ENCODE assay signal across 16 cellular contexts in the genomic region with DNA sequence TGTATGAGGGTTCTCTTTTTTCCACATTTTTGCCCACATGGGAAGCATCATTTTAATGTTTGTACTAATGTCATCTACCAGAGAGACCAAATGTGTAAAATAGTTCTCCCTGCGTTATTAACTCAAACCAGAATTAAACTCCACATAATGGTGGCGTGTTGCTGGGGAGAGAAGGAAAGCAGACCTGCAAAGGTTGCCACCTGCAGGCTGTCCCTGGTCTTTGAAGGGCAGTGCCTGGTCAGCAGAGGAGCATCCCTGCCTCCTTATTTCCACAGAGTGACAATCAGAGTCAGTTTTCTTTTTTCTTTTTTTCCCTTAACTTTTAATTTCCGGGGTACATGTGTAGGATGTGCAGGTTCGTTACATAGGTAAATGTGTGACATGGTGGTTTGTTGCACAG.
A peak's percentile ranks its signal among the peaks of the same experiment; 100 is the strongest.
DNase-seq lines count a peak whose midpoint lies in the region; ATAC-seq, FAIRE-seq and TF ChIP-seq lines count a peak whose summit lies in the region.
"Had no signal": no experiment of that assay in that cellular context is flagged by ENCODE, and none has a peak within 500 bp of the region (broad histone marks: within the 10 kb centered on the region; RNA-seq: fewer than 3 reads in every experiment).

No MANE protein-coding gene starts in this region.

- H3K4me3 Mint-ChIP-seq in astrocyte (ENCODE audit: unreplicated experiment): no peak overlapping the region

- no peak overlapping the region for H3K4me2 ChIP-seq in astrocyte (ENCODE audit: low read length)

- H3K4me1 Mint-ChIP-seq in astrocyte (ENCODE audit: low read depth, unreplicated experiment): peaks cover 20% of the 10 kb centered on the region

- H3K9me3 ChIP-seq in astrocyte (ENCODE audit: insufficient read depth, low read depth, low read length): no peaks in the 10 kb centered on the region

- H3K27ac Mint-ChIP-seq in astrocyte (ENCODE audit: unreplicated experiment): no peak overlapping the region

- no peak overlapping the region for H3K4me3 ChIP-seq in AG10803 (ENCODE audit: low read length)
- H3K4me3 ChIP-seq in HFF-Myc (replicated peaks; ENCODE audit: low read depth, low read length): no peak overlapping the region
- H3K4me3 ChIP-seq in astrocyte (ENCODE audit: insufficient read depth, low read depth, low read length): no peak overlapping the region
- H3K4me3 ChIP-seq: lung had no signal

- DNase-seq in AG10803 (ENCODE audit: low read depth): no peak
- no peak for DNase-seq in HFF-Myc (ENCODE audit: extremely low read depth, low read depth)
- no peak for DNase-seq in astrocyte (ENCODE audit: low read depth)
- peak; percentile 28 for DNase-seq in iris pigment epithelial cell (ENCODE audit: low read depth)
- no peak for DNase-seq in DMS79 treated with DMSO at 0.1 percent for 48 hours (lab: John Stamatoyannopoulos, UW)
- DNase-seq in COLO829 (ENCODE audit: low spot score): no peak
- no peak for DNase-seq in stimulated activated CD8-positive, alpha-beta memory T cell treated with anti-CD3 and anti-CD28 coated beads, Interleukin-4, amount 100 ng/mL, for 48 hours
- DNase-seq: activated gamma-delta T cell; NCI-H1105 treated with DMSO at 0.1 percent for 48 hours; NCI-H446; OCI-M1; stimulated activated CD4-positive, alpha-beta T cell treated with anti-CD3 and anti-CD28 coated beads, Interleukin-2, amount 100 ng/mL, for 24 hours had no signal

- no peak for ATAC-seq in GM21381 (IDR thresholded peaks at IDR 0.05; ENCODE audit: unreplicated experiment)
- ATAC-seq: sciatic nerve had no signal

- H4K20me1 ChIP-seq in astrocyte (ENCODE audit: insufficient read depth, low read length): no peaks in the 10 kb centered on the region

- no peaks in the 10 kb centered on the region for H3K27me3 ChIP-seq in astrocyte (ENCODE audit: insufficient read depth, low read length)

- peaks cover 4% of the 10 kb centered on the region for H3K36me3 Mint-ChIP-seq in astrocyte (ENCODE audit: low read depth, unreplicated experiment)

- H3K36me3 ChIP-seq in astrocyte (ENCODE audit: insufficient read depth, low read length): no peaks in the 10 kb centered on the region

- no peaks in the 10 kb centered on the region for H3K79me2 ChIP-seq in astrocyte (ENCODE audit: insufficient read depth, low read length)

- no peak for FAIRE-seq in astrocyte (lab: Jason Lieb, UNC)
- FAIRE-seq: GM19239 had no signal

- H3K9ac ChIP-seq in astrocyte (ENCODE audit: low read length): no peak overlapping the region

- peak; percentile 17; the same call in 1 of the 2 replicates for TF ChIP-seq CTCF in AG10803 (conservative IDR thresholded peaks at IDR 0.05; ENCODE audit: low read length)
- TF ChIP-seq CTCF in HFF-Myc (IDR thresholded peaks at IDR 0.05; ENCODE audit: low read depth, low read length, missing control alignments): peak; percentile 25
- TF ChIP-seq CTCF in astrocyte (IDR thresholded peaks at IDR 0.05; ENCODE audit: insufficient read depth, low read depth, low read length): peak; percentile 13

- no peaks in the 10 kb centered on the region for H3K9me3 Mint-ChIP-seq in astrocyte (ENCODE audit: unreplicated experiment)

- no peak overlapping the region for H3K27ac ChIP-seq in astrocyte (ENCODE audit: low read depth, low read length)

- H2AFZ ChIP-seq in astrocyte (ENCODE audit: low read depth, low read length): no peak overlapping the region

- peaks cover 11% of the 10 kb centered on the region for H3K4me1 ChIP-seq in astrocyte (ENCODE audit: insufficient read depth, low read length)

- no peaks in the 10 kb centered on the region for H3K27me3 Mint-ChIP-seq in astrocyte (ENCODE audit: low read depth, unreplicated experiment)
